ENCODE assay signal across 1 cellular context in genomic region chr3:43497405-43497804, GRCh38.
TF ChIP-seq lines count a peak whose summit lies in the region.

No MANE protein-coding gene starts in this region.

TF ChIP-seq in K562, 482 proteins besides CTCF, POLR2A, EP300 and RAD21:
- no peak for TF ChIP-seq CHD1 (IDR thresholded peaks at IDR 0.05; ENCODE audit: low read length)
- no peak for TF ChIP-seq HDAC6 (IDR thresholded peaks at IDR 0.05; ENCODE audit: low read depth, low read length)
- TF ChIP-seq FOXJ2 (tag; IDR thresholded peaks at IDR 0.05): 0 out of 2 replicates have a peak, but pooled peaks have one; percentile 21
- TF ChIP-seq FOXA1 (IDR thresholded peaks at IDR 0.05; ENCODE audit: borderline replicate concordance): no peak
- TF ChIP-seq ZNF512 (tag; IDR thresholded peaks at IDR 0.05): no peak
